Comparison of ENCODE assay signal across 8 cellular contexts in genomic region chr2:71100195-71100964, GRCh38. TPM values are rescaled to one million over a fixed set of nuclear protein-coding genes. Genes with fewer than 3 reads are reported as not detected.
DNase-seq lines count a peak whose midpoint lies in the region; ATAC-seq and TF ChIP-seq lines count a peak whose summit lies in the region.

No MANE protein-coding gene starts in this region.

- ATAC-seq in HG03025 (IDR thresholded peaks at IDR 0.05; ENCODE audit: low FRiP score, unreplicated experiment) (no peak), HG02884 (IDR thresholded peaks at IDR 0.05; ENCODE audit: unreplicated experiment) (no peak)

- H3K27me3 ChIP-seq in Peyer's patch (no peaks in the 10 kb centered on the region), prostate gland (replicated peaks; ENCODE audit: insufficient read depth) (no peaks in the 10 kb centered on the region)

- H3K4me3 ChIP-seq in Peyer's patch (no peak overlapping the region), prostate gland (no peak overlapping the region)

- H3K27ac ChIP-seq in Peyer's patch = no peak overlapping the region
- H3K27ac ChIP-seq in prostate gland = no peak overlapping the region

- no peak for TF ChIP-seq POLR2A in Peyer's patch (IDR thresholded peaks at IDR 0.05)
- TF ChIP-seq POLR2A in prostate gland (IDR thresholded peaks at IDR 0.05) = no peak

- 6% methylated on average over 3 of the region's 3 CpGs for WGBS in prostate gland

- intact Hi-C loops in prostate gland (cut with DNase I) = no loop called here

- peak; percentile 67 for DNase-seq in ELR (ENCODE audit: low read depth)
- DNase-seq in HuH-7 (ENCODE audit: low spot score) = peak; percentile 89
- peak; percentile 34 to 88 (median 59) for DNase-seq in Peyer's patch
- DNase-seq in activated T-helper 9 cell treated with anti-CD3 and anti-CD28 coated beads, Interleukin-2, amount 50 U/mL, for 16 hours (ENCODE audit: low read depth) = peak; percentile 3
- peak; percentile 23 for DNase-seq in glomerular endothelial cell (ENCODE audit: extremely low read depth, low read depth, low spot score)
- peak; percentile 35 for DNase-seq in prostate gland (ENCODE audit: low spot score)

- H3K36me3 ChIP-seq in Peyer's patch (no peaks in the 10 kb centered on the region), prostate gland (no peaks in the 10 kb centered on the region)

- H3K9me3 ChIP-seq in Peyer's patch = no peaks in the 10 kb centered on the region
- no peaks in the 10 kb centered on the region for H3K9me3 ChIP-seq in prostate gland

- H3K4me1 ChIP-seq in Peyer's patch (no peaks in the 10 kb centered on the region), prostate gland (replicated peaks) (no peaks in the 10 kb centered on the region)

- TF ChIP-seq CTCF in Peyer's patch (IDR thresholded peaks at IDR 0.05) = peak; percentile 49 to 73 (median 58)
- peak; percentile 40 to 73 (median 63) for TF ChIP-seq CTCF in prostate gland (IDR thresholded peaks at IDR 0.05)

RNA-seq across cellular contexts. Expression of gene MCEE, which starts 29.6 kb away (rescaled TPM):
- total RNA-seq in Peyer's patch (10 to 100 TPM; 14.0 to 31.5 (median 22.1) TPM), glomerular endothelial cell (5.6 and 7.2 TPM in 2 replicates), prostate gland (10 to 100 TPM; 18.2 to 41.4 TPM)

RNA-seq across cellular contexts. Expression of gene MPHOSPH10, which starts 30.1 kb away (rescaled TPM):
- total RNA-seq in Peyer's patch = 10 to 100 TPM; 16.3 to 37.1 (median 20.7) TPM
- 17.9 and 23.2 TPM in 2 replicates for total RNA-seq in glomerular endothelial cell
- 10 to 100 TPM; 20.2 to 25.9 TPM for total RNA-seq in prostate gland

RNA-seq across cellular contexts. Expression of gene NAGK, which starts 31.9 kb away (rescaled TPM):
- 100 to 1,000 TPM in 1 of 4 donors, 10 to 100 TPM in 3; 33.1 to 182 (median 46.6) TPM for total RNA-seq in Peyer's patch
- total RNA-seq in glomerular endothelial cell = 158 and 219 TPM in 2 replicates
- total RNA-seq in prostate gland = 10 to 100 TPM; 56.4 to 58.5 TPM

Comparison
In these comparisons a context has a peak if more than half of its experiments do, and no peak if none do; other contexts are left out.
1. DNase-seq: peak in every context shown above with its lines; median percentile 89 in HuH-7; 67 in ELR; 59 in Peyer's patch; 35 in prostate gland; 23 in glomerular endothelial cell; 3 in activated T-helper 9 cell treated with anti-CD3 and anti-CD28 coated beads, Interleukin-2, amount 50 U/mL, for 16 hours.